In the genomic region with DNA sequence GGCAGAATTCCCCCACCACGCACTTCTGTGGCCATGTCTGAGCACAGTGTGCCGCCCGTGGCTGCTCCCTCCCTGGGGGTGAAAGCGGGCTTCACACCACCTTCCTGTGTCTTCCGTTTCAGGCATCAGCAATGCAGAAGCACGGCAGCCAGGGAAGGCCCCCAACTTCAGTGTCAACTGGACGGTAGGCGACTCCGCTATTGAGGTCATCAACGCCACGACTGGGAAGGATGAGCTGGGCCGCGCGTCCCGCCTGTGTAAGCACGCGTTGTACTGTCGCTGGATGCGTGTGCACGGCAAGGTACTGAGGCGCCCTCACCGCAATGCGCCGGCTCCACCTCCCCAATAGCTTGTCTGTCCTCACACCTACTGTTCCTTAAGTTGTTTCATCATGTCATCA, we compare ENCODE assay signal across 2 cellular contexts.
TF ChIP-seq lines count a peak whose summit lies in the region.

No MANE protein-coding gene starts in this region.

TF ChIP-seq in K562, 482 proteins besides CTCF, POLR2A, EP300 and RAD21:
- TF ChIP-seq, protein P1, sequence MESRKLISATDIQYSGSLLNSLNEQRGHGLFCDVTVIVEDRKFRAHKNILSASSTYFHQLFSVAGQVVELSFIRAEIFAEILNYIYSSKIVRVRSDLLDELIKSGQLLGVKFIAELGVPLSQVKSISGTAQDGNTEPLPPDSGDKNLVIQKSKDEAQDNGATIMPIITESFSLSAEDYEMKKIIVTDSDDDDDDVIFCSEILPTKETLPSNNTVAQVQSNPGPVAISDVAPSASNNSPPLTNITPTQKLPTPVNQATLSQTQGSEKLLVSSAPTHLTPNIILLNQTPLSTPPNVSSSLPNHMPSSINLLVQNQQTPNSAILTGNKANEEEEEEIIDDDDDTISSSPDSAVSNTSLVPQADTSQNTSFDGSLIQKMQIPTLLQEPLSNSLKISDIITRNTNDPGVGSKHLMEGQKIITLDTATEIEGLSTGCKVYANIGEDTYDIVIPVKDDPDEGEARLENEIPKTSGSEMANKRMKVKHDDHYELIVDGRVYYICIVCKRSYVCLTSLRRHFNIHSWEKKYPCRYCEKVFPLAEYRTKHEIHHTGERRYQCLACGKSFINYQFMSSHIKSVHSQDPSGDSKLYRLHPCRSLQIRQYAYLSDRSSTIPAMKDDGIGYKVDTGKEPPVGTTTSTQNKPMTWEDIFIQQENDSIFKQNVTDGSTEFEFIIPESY (CRISPR knock-in tag; IDR thresholded peaks at IDR 0.05): peak; percentile 82
- no peak for TF ChIP-seq RFX7 (CRISPR knock-in tag; IDR thresholded peaks at IDR 0.05)
- no peak for TF ChIP-seq HMG20A (CRISPR knock-in tag; conservative IDR thresholded peaks at IDR 0.05)
- TF ChIP-seq, protein P2, sequence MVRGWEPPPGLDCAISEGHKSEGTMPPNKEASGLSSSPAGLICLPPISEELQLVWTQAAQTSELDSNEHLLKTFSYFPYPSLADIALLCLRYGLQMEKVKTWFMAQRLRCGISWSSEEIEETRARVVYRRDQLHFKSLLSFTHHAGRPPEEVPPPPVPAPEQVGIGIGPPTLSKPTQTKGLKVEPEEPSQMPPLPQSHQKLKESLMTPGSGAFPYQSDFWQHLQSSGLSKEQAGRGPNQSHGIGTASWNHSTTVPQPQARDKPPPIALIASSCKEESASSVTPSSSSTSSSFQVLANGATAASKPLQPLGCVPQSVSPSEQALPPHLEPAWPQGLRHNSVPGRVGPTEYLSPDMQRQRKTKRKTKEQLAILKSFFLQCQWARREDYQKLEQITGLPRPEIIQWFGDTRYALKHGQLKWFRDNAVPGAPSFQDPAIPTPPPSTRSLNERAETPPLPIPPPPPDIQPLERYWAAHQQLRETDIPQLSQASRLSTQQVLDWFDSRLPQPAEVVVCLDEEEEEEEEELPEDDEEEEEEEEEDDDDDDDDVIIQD (CRISPR knock-in tag; IDR thresholded peaks at IDR 0.05): no peak
- TF ChIP-seq RNF2 (IDR thresholded peaks at IDR 0.05): no peak

TF ChIP-seq in GM12891, 5 proteins besides CTCF, POLR2A, EP300 and RAD21:
- TF ChIP-seq SPI1 (IDR thresholded peaks at IDR 0.05; ENCODE audit: low read depth, low read length) (no peak), POU2F2 (IDR thresholded peaks at IDR 0.05; ENCODE audit: low read depth, low read length) (no peak)
